ENCODE assay signal across 9 cellular contexts in the genomic region with DNA sequence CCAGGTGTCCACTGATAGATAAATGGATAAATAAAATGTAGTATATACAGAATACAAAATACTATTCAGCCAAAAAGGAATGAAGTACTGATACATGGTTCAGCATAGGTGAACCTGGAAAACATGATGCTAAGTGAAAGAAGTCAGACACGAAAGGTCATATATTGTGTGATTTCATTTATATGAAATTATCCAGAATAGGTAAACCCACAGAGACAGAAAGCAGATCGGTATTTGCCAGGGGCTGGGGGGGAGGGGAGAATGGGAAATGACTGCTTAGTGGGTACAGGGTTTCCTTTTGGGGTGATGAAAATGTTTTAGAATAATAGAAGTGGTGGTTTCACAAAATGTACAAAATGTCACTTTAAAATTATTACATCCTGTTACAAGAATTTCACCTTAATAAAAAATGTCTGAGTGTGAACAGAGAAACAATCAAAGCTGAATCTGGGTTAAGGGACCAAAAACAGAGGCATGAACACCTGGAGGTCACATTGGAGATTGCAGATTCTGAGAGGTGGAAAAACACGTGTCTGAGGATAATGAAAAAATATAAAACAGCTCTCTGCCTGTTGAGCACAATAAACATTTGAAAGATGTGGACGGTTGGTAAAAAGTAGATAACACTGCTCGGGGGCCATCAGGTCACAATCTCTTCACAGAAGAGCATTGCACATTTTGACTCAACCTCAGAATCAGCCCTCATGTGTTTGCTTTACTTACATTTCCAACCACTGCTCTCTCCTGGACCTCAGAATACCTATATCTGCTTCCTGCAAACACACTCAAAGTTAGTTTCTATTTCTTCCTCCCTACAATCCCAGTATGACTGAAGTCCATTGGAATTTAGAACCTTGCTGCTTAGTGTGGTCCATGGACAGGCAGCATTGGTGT. TPM values are rescaled to one million over a fixed set of nuclear protein-coding genes. Genes with fewer than 3 reads are reported as not detected.
A peak's percentile ranks its signal among the peaks of the same experiment; 100 is the strongest.
DNase-seq lines count a peak whose midpoint lies in the region; ATAC-seq and TF ChIP-seq lines count a peak whose summit lies in the region.
"Had no signal": no experiment of that assay in that cellular context is flagged by ENCODE, and none has a peak within 500 bp of the region (broad histone marks: within the 10 kb centered on the region; RNA-seq: fewer than 3 reads in every experiment).

No MANE protein-coding gene starts in this region.

- H3K9ac ChIP-seq in PC-3 (ENCODE audit: low read length): no peak overlapping the region

- BruUV-seq in PC-3 (replicated peaks; lab: Mats Ljungman, UMichigan): no TSS peak

- no peaks in the 10 kb centered on the region for H3K9me2 ChIP-seq in PC-3 (replicated peaks; ENCODE audit: low read length)

- no peaks in the 10 kb centered on the region for H3F3A ChIP-seq in PC-3 (ENCODE audit: low read length, unreplicated experiment)

- H3K27me3 ChIP-seq in PC-3 (ENCODE audit: low read length): peaks cover 10% of the 10 kb centered on the region; the same call in 1 of the 2 replicates

- TF ChIP-seq CTCF in PC-3 (conservative IDR thresholded peaks at IDR 0.05; ENCODE audit: low read depth, low read length): no peak

- no peak overlapping the region for H2AFZ ChIP-seq in PC-3 (ENCODE audit: low read length)

- H3K9me3 ChIP-seq in PC-3 (ENCODE audit: low read length): no peaks in the 10 kb centered on the region

- H4K20me1 ChIP-seq in PC-3 (ENCODE audit: low read length): no peaks in the 10 kb centered on the region

- no peak overlapping the region for H3K27ac ChIP-seq in PC-3 (ENCODE audit: low read length)
- H3K27ac ChIP-seq in epithelial cell of prostate: peak overlapping the region; percentile 13

- peak overlapping the region; percentile 9 for H3K4me2 ChIP-seq in PC-3 (ENCODE audit: low read length)

- peak; percentile 16 for TF ChIP-seq POLR2A in GM19193 (IDR thresholded peaks at IDR 0.05; ENCODE audit: extremely low read depth, insufficient read depth, insufficient read length)

- H3K4me3 ChIP-seq in PC-3 (ENCODE audit: low read length): no peak overlapping the region

- H3K4me1 ChIP-seq in PC-3 (ENCODE audit: insufficient read depth, low read length): no peaks in the 10 kb centered on the region; the same call in 1 of the 2 replicates

- peak; percentile 55 for DNase-seq in A172 (ENCODE audit: low spot score)
- peak; percentile 36 for DNase-seq in PC-3
- DNase-seq in epithelial cell of prostate (ENCODE audit: low read depth, low spot score): no peak
- DNase-seq in nucleus accumbens (lab: John Stamatoyannopoulos, UW): no peak
- DNase-seq in NCI-H1417 treated with DMSO at 0.1 percent for 48 hours (lab: John Stamatoyannopoulos, UW): no peak
- DNase-seq in DMS 273 treated with DMSO at 0.1 percent for 48 hours (lab: John Stamatoyannopoulos, UW): no peak
- DNase-seq: effector CD4-positive, alpha-beta T cell had no signal

- CTCF ChIA-PET in PC-3 (lab: Charles Lee): no interaction called here

- ATAC-seq in PC-3: peak; percentile 27; the same call in 1 of the 2 replicates
- ATAC-seq in HG03469 (IDR thresholded peaks at IDR 0.05; ENCODE audit: unreplicated experiment): no peak

- POLR2A ChIA-PET in PC-3 (lab: Charles Lee; ENCODE audit: unreplicated experiment): no interaction called here

- H3K36me3 ChIP-seq in PC-3 (ENCODE audit: low read depth, low read length): no peaks in the 10 kb centered on the region

- no peaks in the 10 kb centered on the region for H3K79me2 ChIP-seq in PC-3 (ENCODE audit: low read length)

- intact Hi-C loops in PC-3 (cut with micrococcal nuclease): no loop called here

RNA-seq across cellular contexts. Expression of a gene that starts 3.3 kb away (rescaled TPM):
- not detected in 2 replicates for total RNA-seq in A172 (2014; rRNA removed; shearing (Covaris generic))
- not detected in 2 replicates for total RNA-seq in PC-3 (2014; rRNA removed)

RNA-seq across cellular contexts. Expression of a gene that starts 59.5 kb away (rescaled TPM):
- not detected in 2 replicates for total RNA-seq in A172 (2014; rRNA removed; shearing (Covaris generic))
- not detected in 2 replicates for total RNA-seq in PC-3 (2014; rRNA removed)

Comparison
In these comparisons a context has a peak if more than half of its experiments do, and no peak if none do; other contexts are left out.
1. DNase-seq: peak in A172 (single experiment) and PC-3 (single experiment); none in epithelial cell of prostate (single experiment), nucleus accumbens (0 of 56), NCI-H1417 treated with DMSO at 0.1 percent for 48 hours (single experiment) and DMS 273 treated with DMSO at 0.1 percent for 48 hours (single experiment).